In the genomic region with DNA sequence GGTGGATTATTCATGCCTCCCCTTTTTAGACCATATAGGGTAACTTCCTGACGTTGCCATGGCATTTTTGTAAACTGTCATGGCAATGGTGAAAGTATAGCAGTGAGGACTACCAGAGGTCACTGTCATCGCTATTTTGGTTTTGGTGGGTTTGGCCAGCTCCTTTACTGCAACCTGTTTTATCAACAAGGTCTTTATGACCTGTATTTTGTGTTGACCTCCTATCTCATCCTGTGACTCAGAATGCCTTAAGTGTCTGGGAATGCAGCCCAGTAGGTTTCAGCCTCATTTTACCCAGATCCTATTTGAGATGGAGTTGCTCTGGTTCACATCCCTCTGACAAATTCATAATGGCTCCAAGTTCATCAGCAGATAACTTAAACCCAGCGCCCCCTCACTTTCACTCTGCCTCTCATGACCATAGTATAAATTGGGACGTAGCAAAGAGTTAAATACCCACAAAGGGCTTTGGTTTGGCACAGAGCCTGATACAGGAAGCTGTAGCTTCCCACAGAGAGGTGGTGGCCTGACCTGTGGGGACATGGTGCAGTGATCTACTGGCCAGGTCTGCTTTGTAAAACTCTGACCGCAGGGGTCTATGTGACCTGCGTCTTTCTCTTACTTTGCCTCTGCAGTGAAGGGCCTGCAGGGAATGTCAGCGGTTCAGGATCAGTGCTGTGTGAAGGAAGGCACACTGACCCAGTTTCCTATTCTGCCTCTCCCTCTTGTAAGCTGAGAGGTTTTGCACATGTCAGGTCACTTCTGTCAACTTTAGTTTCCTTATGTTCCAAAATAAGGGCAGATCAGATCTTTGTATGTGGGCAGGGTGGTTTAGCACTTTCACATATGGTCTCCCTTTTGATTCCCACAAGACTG, we compare ENCODE assay signal across 1 cellular context.
A peak's percentile ranks its signal among the peaks of the same experiment; 100 is the strongest.
TF ChIP-seq lines count a peak whose summit lies in the region.

No MANE protein-coding gene starts in this region.

TF ChIP-seq in SK-N-SH treated with all-trans-retinoic acid at 6 μM for 48 hours, 23 proteins besides CTCF, POLR2A, EP300 and RAD21 (continued from another document):
- TF ChIP-seq, protein P1, sequence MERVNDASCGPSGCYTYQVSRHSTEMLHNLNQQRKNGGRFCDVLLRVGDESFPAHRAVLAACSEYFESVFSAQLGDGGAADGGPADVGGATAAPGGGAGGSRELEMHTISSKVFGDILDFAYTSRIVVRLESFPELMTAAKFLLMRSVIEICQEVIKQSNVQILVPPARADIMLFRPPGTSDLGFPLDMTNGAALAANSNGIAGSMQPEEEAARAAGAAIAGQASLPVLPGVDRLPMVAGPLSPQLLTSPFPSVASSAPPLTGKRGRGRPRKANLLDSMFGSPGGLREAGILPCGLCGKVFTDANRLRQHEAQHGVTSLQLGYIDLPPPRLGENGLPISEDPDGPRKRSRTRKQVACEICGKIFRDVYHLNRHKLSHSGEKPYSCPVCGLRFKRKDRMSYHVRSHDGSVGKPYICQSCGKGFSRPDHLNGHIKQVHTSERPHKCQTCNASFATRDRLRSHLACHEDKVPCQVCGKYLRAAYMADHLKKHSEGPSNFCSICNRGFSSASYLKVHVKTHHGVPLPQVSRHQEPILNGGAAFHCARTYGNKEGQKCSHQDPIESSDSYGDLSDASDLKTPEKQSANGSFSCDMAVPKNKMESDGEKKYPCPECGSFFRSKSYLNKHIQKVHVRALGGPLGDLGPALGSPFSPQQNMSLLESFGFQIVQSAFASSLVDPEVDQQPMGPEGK (CRISPR knock-in tag; IDR thresholded peaks at IDR 0.05; ENCODE audit: borderline replicate concordance) = peak; percentile 38; the same call in 1 of the 2 replicates
